Comparison of ENCODE assay signal across 9 cellular contexts in the genomic region with DNA sequence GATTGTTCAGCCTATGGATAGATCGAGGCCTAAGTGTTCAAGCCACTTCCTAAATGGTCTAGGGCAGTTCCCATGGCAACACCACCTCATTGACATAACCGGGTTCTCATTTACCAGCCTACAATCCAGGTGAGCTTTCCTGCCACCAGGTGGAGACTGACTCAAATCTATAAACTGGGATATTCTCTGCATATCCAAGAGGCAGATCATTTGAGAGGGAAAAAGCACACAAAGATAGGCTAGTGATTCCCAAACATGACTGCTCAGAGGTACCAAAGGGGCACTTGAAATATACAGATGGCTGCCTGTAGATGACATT.
DNase-seq lines count a peak whose midpoint lies in the region; ATAC-seq, FAIRE-seq and TF ChIP-seq lines count a peak whose summit lies in the region.
"Had no signal": no experiment of that assay in that cellular context is flagged by ENCODE, and none has a peak within 500 bp of the region (broad histone marks: within the 10 kb centered on the region; RNA-seq: fewer than 3 reads in every experiment).

No MANE protein-coding gene starts in this region.

- no peaks in the 10 kb centered on the region for H3F3A ChIP-seq in SK-N-SH (replicated peaks; ENCODE audit: insufficient read depth)

- H3K36me3 Mint-ChIP-seq in stimulated activated effector memory CD8-positive, alpha-beta T cell treated with anti-CD3 and anti-CD28 coated beads, Interleukin-12 subunit alpha, Interleukin-12 subunit beta, amount 100 ng/mL, for 72 hours, result no peaks in the 10 kb centered on the region

- H3K9me3 ChIP-seq in SK-N-SH, result no peaks in the 10 kb centered on the region
- no peaks in the 10 kb centered on the region for H3K9me3 ChIP-seq in RWPE2 (ENCODE audit: severe bottlenecking)

- peaks cover 5% of the 10 kb centered on the region for H3K4me1 Mint-ChIP-seq in stimulated activated effector memory CD8-positive, alpha-beta T cell treated with anti-CD3 and anti-CD28 coated beads, Interleukin-12 subunit alpha, Interleukin-12 subunit beta, amount 100 ng/mL, for 72 hours

- TF ChIP-seq EP300 in SK-N-SH (IDR thresholded peaks at IDR 0.05; ENCODE audit: borderline replicate concordance in 1 of 2, low read depth in 1 of 2, low read length in 1 of 2), result no peak

- WGBS in SK-N-SH (ENCODE audit: low lambda C conversion rate), result 19% methylated on average over 2 of the region's 2 CpGs

- no peak overlapping the region for H3K27ac Mint-ChIP-seq in stimulated activated effector memory CD8-positive, alpha-beta T cell treated with anti-CD3 and anti-CD28 coated beads, Interleukin-12 subunit alpha, Interleukin-12 subunit beta, amount 100 ng/mL, for 72 hours

- H3K4me2 ChIP-seq in SK-N-SH, result no peak overlapping the region

- CTCF ChIA-PET in SK-N-SH (lab: Yijun Ruan, JAX), result interaction anchor here (1.0 kb wide), 1 partner anchor 897 kb away, joined by 3 read pairs; no protein-coding TSS in a partner anchor

- no peak overlapping the region for H3K9ac ChIP-seq in SK-N-SH
- H3K9ac ChIP-seq: BLaER1 treated with 17β-estradiol and CSF1 and Interleukin-3, amounts not matched to agents 10 nM and 100 nM had no signal

- no peaks in the 10 kb centered on the region for H3K9me3 Mint-ChIP-seq in stimulated activated effector memory CD8-positive, alpha-beta T cell treated with anti-CD3 and anti-CD28 coated beads, Interleukin-12 subunit alpha, Interleukin-12 subunit beta, amount 100 ng/mL, for 72 hours

- H3K36me3 ChIP-seq in SK-N-SH (replicated peaks in 1 of 2; ENCODE audit: control insufficient read depth in 1 of 2, insufficient read depth in 2 of 2, low read length in 1 of 2) (no peaks in the 10 kb centered on the region), RWPE2 (ENCODE audit: low read depth) (no peaks in the 10 kb centered on the region)
- H3K36me3 ChIP-seq: BLaER1 treated with 17β-estradiol and CSF1 and Interleukin-3, amounts not matched to agents 10 nM and 100 nM had no signal

- DNase-seq in SK-N-SH, result peak; percentile 45
- DNase-seq in HTR-8/SVneo (ENCODE audit: insufficient read length, low spot score), result peak; percentile 19
- DNase-seq in RWPE2 (ENCODE audit: low spot score), result no peak
- peak; percentile 81 for DNase-seq in iPS-NIHi7 (ENCODE audit: extremely low spot score)
- DNase-seq in stimulated activated effector memory CD8-positive, alpha-beta T cell treated with anti-CD3 and anti-CD28 coated beads, Interleukin-12 subunit alpha, Interleukin-12 subunit beta, amount 100 ng/mL, for 72 hours (ENCODE audit: low spot score in 2 of 2), result no peak
- no peak for DNase-seq in amniotic stem cell (lab: John Stamatoyannopoulos, UW)
- DNase-seq in SKM-1 treated with dmso at 0.1 percent for 144 hours (lab: John Stamatoyannopoulos, UW; ENCODE audit: unreplicated experiment), result no peak

- peaks cover 0 to 4% of the 10 kb centered on the region in 2 experiments; a peak in 1 of 4 replicates for H3K4me1 ChIP-seq in SK-N-SH (ENCODE audit: control insufficient read depth in 1 of 2, insufficient read depth in 2 of 2, low read depth in 1 of 2, low read length in 1 of 2)
- no peaks in the 10 kb centered on the region for H3K4me1 ChIP-seq in RWPE2 (ENCODE audit: insufficient read depth, poor library complexity, severe bottlenecking)

- TF ChIP-seq RAD21 in SK-N-SH (IDR thresholded peaks at IDR 0.05; ENCODE audit: low read length), result peak; percentile 61

- POLR2A ChIA-PET in SK-N-SH (lab: Yijun Ruan, JAX), result no interaction called here

- H3K4me3 ChIP-seq in SK-N-SH (ENCODE audit: low read depth in 2 of 2, low read length in 1 of 2), result no peak overlapping the region
- H3K4me3 ChIP-seq in RWPE2 (ENCODE audit: severe bottlenecking), result no peak overlapping the region
- H3K4me3 ChIP-seq: BLaER1 treated with 17β-estradiol and CSF1 and Interleukin-3, amounts not matched to agents 10 nM and 100 nM had no signal

- H3K79me2 ChIP-seq in SK-N-SH (ENCODE audit: insufficient read depth), result no peaks in the 10 kb centered on the region

- no peaks in the 10 kb centered on the region for H4K20me1 ChIP-seq in SK-N-SH (ENCODE audit: insufficient read depth)
- H4K20me1 ChIP-seq: BLaER1 treated with 17β-estradiol and CSF1 and Interleukin-3, amounts not matched to agents 10 nM and 100 nM had no signal

- no peak overlapping the region for H2AFZ ChIP-seq in SK-N-SH (ENCODE audit: low read depth)

- ATAC-seq in SK-N-SH treated with all-trans-retinoic acid at 6 μM for 48 hours, result no peak; the same call in 2 of the 3 replicates
- peak; percentile 85 for ATAC-seq in RWPE2 (ENCODE audit: low read depth)
- no peak for ATAC-seq in stimulated activated effector memory CD8-positive, alpha-beta T cell treated with anti-CD3 and anti-CD28 coated beads, Interleukin-12 subunit alpha, Interleukin-12 subunit beta, amount 100 ng/mL, for 72 hours

- no peaks in the 10 kb centered on the region for H3K9me2 ChIP-seq in SK-N-SH

- no peak for FAIRE-seq in HTR-8/SVneo (lab: Jason Lieb, UNC)

- no peak overlapping the region for H3K27ac ChIP-seq in SK-N-SH (ENCODE audit: low read depth in 2 of 2, low read length in 1 of 2)
- H3K27ac ChIP-seq in RWPE2 (ENCODE audit: poor library complexity, severe bottlenecking), result no peak overlapping the region
- H3K27ac ChIP-seq: BLaER1 treated with 17β-estradiol and CSF1 and Interleukin-3, amounts not matched to agents 10 nM and 100 nM had no signal

- no peak overlapping the region for H3K4me3 Mint-ChIP-seq in stimulated activated effector memory CD8-positive, alpha-beta T cell treated with anti-CD3 and anti-CD28 coated beads, Interleukin-12 subunit alpha, Interleukin-12 subunit beta, amount 100 ng/mL, for 72 hours

- H3K27me3 ChIP-seq in SK-N-SH (ENCODE audit: insufficient read depth), result no peaks in the 10 kb centered on the region; the same call in 1 of the 2 replicates
- no peaks in the 10 kb centered on the region for H3K27me3 ChIP-seq in RWPE2 (ENCODE audit: insufficient read depth, poor library complexity, severe bottlenecking)

- TF ChIP-seq CTCF in SK-N-SH (IDR thresholded peaks at IDR 0.05), result peak; percentile 22; the same call in 1 of the 2 replicates
- peak; percentile 80 for TF ChIP-seq CTCF in RWPE2 (IDR thresholded peaks at IDR 0.05; ENCODE audit: poor library complexity, severe bottlenecking)

TF ChIP-seq in SK-N-SH, 30 proteins besides CTCF, POLR2A, EP300 and RAD21:
- TF ChIP-seq SMC3 (IDR thresholded peaks at IDR 0.05; ENCODE audit: low read depth, low read length), result peak; percentile 35; the same call in 1 of the 2 replicates
- TF ChIP-seq, protein P1, sequence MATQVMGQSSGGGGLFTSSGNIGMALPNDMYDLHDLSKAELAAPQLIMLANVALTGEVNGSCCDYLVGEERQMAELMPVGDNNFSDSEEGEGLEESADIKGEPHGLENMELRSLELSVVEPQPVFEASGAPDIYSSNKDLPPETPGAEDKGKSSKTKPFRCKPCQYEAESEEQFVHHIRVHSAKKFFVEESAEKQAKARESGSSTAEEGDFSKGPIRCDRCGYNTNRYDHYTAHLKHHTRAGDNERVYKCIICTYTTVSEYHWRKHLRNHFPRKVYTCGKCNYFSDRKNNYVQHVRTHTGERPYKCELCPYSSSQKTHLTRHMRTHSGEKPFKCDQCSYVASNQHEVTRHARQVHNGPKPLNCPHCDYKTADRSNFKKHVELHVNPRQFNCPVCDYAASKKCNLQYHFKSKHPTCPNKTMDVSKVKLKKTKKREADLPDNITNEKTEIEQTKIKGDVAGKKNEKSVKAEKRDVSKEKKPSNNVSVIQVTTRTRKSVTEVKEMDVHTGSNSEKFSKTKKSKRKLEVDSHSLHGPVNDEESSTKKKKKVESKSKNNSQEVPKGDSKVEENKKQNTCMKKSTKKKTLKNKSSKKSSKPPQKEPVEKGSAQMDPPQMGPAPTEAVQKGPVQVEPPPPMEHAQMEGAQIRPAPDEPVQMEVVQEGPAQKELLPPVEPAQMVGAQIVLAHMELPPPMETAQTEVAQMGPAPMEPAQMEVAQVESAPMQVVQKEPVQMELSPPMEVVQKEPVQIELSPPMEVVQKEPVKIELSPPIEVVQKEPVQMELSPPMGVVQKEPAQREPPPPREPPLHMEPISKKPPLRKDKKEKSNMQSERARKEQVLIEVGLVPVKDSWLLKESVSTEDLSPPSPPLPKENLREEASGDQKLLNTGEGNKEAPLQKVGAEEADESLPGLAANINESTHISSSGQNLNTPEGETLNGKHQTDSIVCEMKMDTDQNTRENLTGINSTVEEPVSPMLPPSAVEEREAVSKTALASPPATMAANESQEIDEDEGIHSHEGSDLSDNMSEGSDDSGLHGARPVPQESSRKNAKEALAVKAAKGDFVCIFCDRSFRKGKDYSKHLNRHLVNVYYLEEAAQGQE (IDR thresholded peaks at IDR 0.05; ENCODE audit: low read depth, low read length), result no peak

TF ChIP-seq in SK-N-SH treated with all-trans-retinoic acid at 6 μM for 48 hours, 23 proteins besides CTCF, POLR2A, EP300 and RAD21 (continues in another document):
- TF ChIP-seq RARB (CRISPR knock-in tag; IDR thresholded peaks at IDR 0.05) (no peak), BACH2 (CRISPR knock-in tag; IDR thresholded peaks at IDR 0.05; ENCODE audit: borderline replicate concordance) (no peak), OSR1 (CRISPR knock-in tag; IDR thresholded peaks at IDR 0.05) (no peak), ZNF70 (CRISPR knock-in tag; IDR thresholded peaks at IDR 0.05) (no peak), TOX (CRISPR knock-in tag; IDR thresholded peaks at IDR 0.05; ENCODE audit: borderline replicate concordance) (no peak)
- TF ChIP-seq, protein P2, sequence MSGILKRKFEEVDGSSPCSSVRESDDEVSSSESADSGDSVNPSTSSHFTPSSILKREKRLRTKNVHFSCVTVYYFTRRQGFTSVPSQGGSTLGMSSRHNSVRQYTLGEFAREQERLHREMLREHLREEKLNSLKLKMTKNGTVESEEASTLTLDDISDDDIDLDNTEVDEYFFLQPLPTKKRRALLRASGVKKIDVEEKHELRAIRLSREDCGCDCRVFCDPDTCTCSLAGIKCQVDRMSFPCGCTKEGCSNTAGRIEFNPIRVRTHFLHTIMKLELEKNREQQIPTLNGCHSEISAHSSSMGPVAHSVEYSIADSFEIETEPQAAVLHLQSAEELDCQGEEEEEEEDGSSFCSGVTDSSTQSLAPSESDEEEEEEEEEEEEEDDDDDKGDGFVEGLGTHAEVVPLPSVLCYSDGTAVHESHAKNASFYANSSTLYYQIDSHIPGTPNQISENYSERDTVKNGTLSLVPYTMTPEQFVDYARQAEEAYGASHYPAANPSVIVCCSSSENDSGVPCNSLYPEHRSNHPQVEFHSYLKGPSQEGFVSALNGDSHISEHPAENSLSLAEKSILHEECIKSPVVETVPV (CRISPR knock-in tag; IDR thresholded peaks at IDR 0.05), result no peak
- TF ChIP-seq, protein P3, sequence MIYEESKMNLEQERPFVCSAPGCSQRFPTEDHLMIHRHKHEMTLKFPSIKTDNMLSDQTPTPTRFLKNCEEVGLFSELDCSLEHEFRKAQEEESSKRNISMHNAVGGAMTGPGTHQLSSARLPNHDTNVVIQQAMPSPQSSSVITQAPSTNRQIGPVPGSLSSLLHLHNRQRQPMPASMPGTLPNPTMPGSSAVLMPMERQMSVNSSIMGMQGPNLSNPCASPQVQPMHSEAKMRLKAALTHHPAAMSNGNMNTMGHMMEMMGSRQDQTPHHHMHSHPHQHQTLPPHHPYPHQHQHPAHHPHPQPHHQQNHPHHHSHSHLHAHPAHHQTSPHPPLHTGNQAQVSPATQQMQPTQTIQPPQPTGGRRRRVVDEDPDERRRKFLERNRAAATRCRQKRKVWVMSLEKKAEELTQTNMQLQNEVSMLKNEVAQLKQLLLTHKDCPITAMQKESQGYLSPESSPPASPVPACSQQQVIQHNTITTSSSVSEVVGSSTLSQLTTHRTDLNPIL (CRISPR knock-in tag; IDR thresholded peaks at IDR 0.05; ENCODE audit: low read depth), result no peak

Comparison
In these comparisons a context has a peak if more than half of its experiments do, and no peak if none do; other contexts are left out.
1. DNase-seq: peak in SK-N-SH (single experiment), HTR-8/SVneo (single experiment) and iPS-NIHi7 (single experiment); none in RWPE2 (single experiment), stimulated activated effector memory CD8-positive, alpha-beta T cell treated with anti-CD3 and anti-CD28 coated beads, Interleukin-12 subunit alpha, Interleukin-12 subunit beta, amount 100 ng/mL, for 72 hours (0 of 2), amniotic stem cell (single experiment) and SKM-1 treated with dmso at 0.1 percent for 144 hours (single experiment).